Comparison of ENCODE assay signal across 20 cellular contexts in genomic region chr2:523698-524270, GRCh38.
DNase-seq lines count a peak whose midpoint lies in the region; ATAC-seq, FAIRE-seq and TF ChIP-seq lines count a peak whose summit lies in the region.
"Had no signal": no experiment of that assay in that cellular context is flagged by ENCODE, and none has a peak within 500 bp of the region (broad histone marks: within the 10 kb centered on the region; RNA-seq: fewer than 3 reads in every experiment).

No MANE protein-coding gene starts in this region.

- H3K14ac ChIP-seq in neuronal stem cell (ENCODE audit: low read length), result no peak overlapping the region

- no peak overlapping the region for H3K18ac ChIP-seq in neuronal stem cell (ENCODE audit: low read length)

- H2BK15ac ChIP-seq in neuronal stem cell (ENCODE audit: low read length), result no peak overlapping the region

- H3K4ac ChIP-seq in neuronal stem cell (ENCODE audit: low read length), result no peak overlapping the region

- no peak overlapping the region for H4K91ac ChIP-seq in neuronal stem cell (ENCODE audit: low read depth, low read length, poor library complexity)

- no peak for TF ChIP-seq RAD21 in HepG2 (CRISPR knock-in tag; IDR thresholded peaks at IDR 0.05)

- H3K27me3 Mint-ChIP-seq in type B pancreatic cell, result peaks cover 3% of the 10 kb centered on the region

- H3K36me3 Mint-ChIP-seq in type B pancreatic cell, result no peaks in the 10 kb centered on the region
- H3K36me3 Mint-ChIP-seq: CD14-positive monocyte; CD4-positive, alpha-beta memory T cell had no signal

- no peak overlapping the region for H3K23ac ChIP-seq in neuronal stem cell (ENCODE audit: low read depth, low read length, poor library complexity)

- H2AFZ ChIP-seq in HepG2 (ENCODE audit: low read length) (no peak overlapping the region), neuronal stem cell (ENCODE audit: low read length) (no peak overlapping the region)
- H2AFZ ChIP-seq: GM23338 had no signal

- no peaks in the 10 kb centered on the region for H4K20me1 ChIP-seq in HepG2 (ENCODE audit: insufficient read depth, low read length)
- H4K20me1 ChIP-seq: BLaER1 had no signal

- FAIRE-seq in HepG2 (lab: Jason Lieb, UNC) (no peak), pancreas (lab: Jason Lieb, UNC) (no peak)
- FAIRE-seq: H54 had no signal

- H3K9me3 Mint-ChIP-seq in type B pancreatic cell, result peaks cover 7% of the 10 kb centered on the region
- H3K9me3 Mint-ChIP-seq: GM23338 had no signal

- H4K8ac ChIP-seq in neuronal stem cell (ENCODE audit: low read depth, low read length), result no peak overlapping the region

- H2BK12ac ChIP-seq in neuronal stem cell (ENCODE audit: low read length), result no peak overlapping the region

- DNase-seq in HepG2 (ENCODE audit: low spot score) (no peak), right lobe of liver (no peak), esophagus muscularis mucosa (ENCODE audit: extremely low spot score) (peak; percentile 80), neuronal stem cell (ENCODE audit: low spot score) (no peak), type B pancreatic cell (ENCODE audit: extremely low spot score, unreplicated experiment) (no peak), pancreas (no peak)
- DNase-seq: CD4-positive, alpha-beta memory T cell; DMS153; DMS79; GF-D8; HCEC 1CT had no signal

- H3K4me3 Mint-ChIP-seq in type B pancreatic cell, result peak overlapping the region; percentile 34
- H3K4me3 Mint-ChIP-seq: CD14-positive monocyte; CD4-positive, alpha-beta memory T cell; GM23338; IgD-negative memory B cell had no signal

- in situ Hi-C loops in HepG2 (cut with HindIII; ENCODE audit: extremely low pct_ligation_motif_present, low pct_unique_long_range_greater_than_20kb), result no loop called here

- H3K9ac ChIP-seq in HepG2 (ENCODE audit: insufficient read depth, low read depth, low read length), result no peak overlapping the region
- H3K9ac ChIP-seq in neuronal stem cell (ENCODE audit: low read depth, low read length, poor library complexity), result no peak overlapping the region
- H3K9ac ChIP-seq: BLaER1 had no signal

- TF ChIP-seq EP300 in HepG2 (IDR thresholded peaks at IDR 0.05; ENCODE audit: low read depth in 2 of 2, low read length in 2 of 2), result no peak
- no peak for TF ChIP-seq EP300 in HepG2 (CRISPR knock-in tag; IDR thresholded peaks at IDR 0.05; ENCODE audit: borderline replicate concordance)
- TF ChIP-seq EP300 in esophagus muscularis mucosa (IDR thresholded peaks at IDR 0.05), result no peak

- H3K4me1 Mint-ChIP-seq in type B pancreatic cell (ENCODE audit: unreplicated experiment), result peaks cover 7% of the 10 kb centered on the region
- H3K4me1 Mint-ChIP-seq: CD14-positive monocyte; CD4-positive, alpha-beta memory T cell; GM23338; IgD-negative memory B cell had no signal

- no peaks in the 10 kb centered on the region for H3K79me2 ChIP-seq in HepG2 (ENCODE audit: insufficient read depth, low read length)

- H3K27me3 ChIP-seq in HepG2 (ENCODE audit: control insufficient read depth in 1 of 2, insufficient read depth in 2 of 2, low read length in 2 of 2) (peaks cover 0 to 39% of the 10 kb centered on the region in 2 experiments; a peak in 3 of 5 replicates), right lobe of liver (no peaks in the 10 kb centered on the region), esophagus muscularis mucosa (peaks cover 0 to 24% (median 0%) of the 10 kb centered on the region in 4 donors), neuronal stem cell (ENCODE audit: control insufficient read depth in 3 of 3, insufficient read depth in 3 of 3, low read depth in 1 of 3, low read length in 3 of 3) (peaks cover 0 to 10% (median 0%) of the 10 kb centered on the region in 3 experiments), pancreas (no peaks in the 10 kb centered on the region)
- H3K27me3 ChIP-seq: BLaER1 had no signal

- TF ChIP-seq POLR2A in HepG2 (IDR thresholded peaks at IDR 0.05; ENCODE audit: insufficient read depth in 1 of 2, low read depth in 2 of 2, low read length in 2 of 2) (no peak), right lobe of liver (IDR thresholded peaks at IDR 0.05) (no peak), esophagus muscularis mucosa (IDR thresholded peaks at IDR 0.05; ENCODE audit: low read depth) (no peak), GM18505 (IDR thresholded peaks at IDR 0.05; ENCODE audit: borderline replicate concordance, extremely low read depth, insufficient read depth, insufficient read length) (no peak)

- H3K9me3 ChIP-seq in HepG2 (ENCODE audit: low read length) (0 out of 2 replicates have a peak, but pooled peaks cover 4% of the 10 kb centered on the region), right lobe of liver (no peaks in the 10 kb centered on the region), esophagus muscularis mucosa (no peaks in the 10 kb centered on the region), neuronal stem cell (replicated peaks in 1 of 2; ENCODE audit: control insufficient read depth in 2 of 2, insufficient read depth in 1 of 2, low read depth in 1 of 2, low read length in 2 of 2) (peaks cover 4 to 7% of the 10 kb centered on the region in 2 donors), pancreas (no peaks in the 10 kb centered on the region)

- H3K27ac ChIP-seq in HepG2 (ENCODE audit: extremely low read length, insufficient read depth, low read length) (no peak overlapping the region), right lobe of liver (no peak overlapping the region), esophagus muscularis mucosa (replicated peaks in 1 of 4) (no peak overlapping the region), neuronal stem cell (replicated peaks; ENCODE audit: low read length) (no peak overlapping the region), pancreas (no peak overlapping the region)
- H3K27ac ChIP-seq: 22Rv1, BLaER1, HL-60 had no signal

- no peak overlapping the region for H3K4me2 ChIP-seq in HepG2 (ENCODE audit: low read depth, low read length)
- H3K4me2 ChIP-seq in neuronal stem cell (ENCODE audit: insufficient read depth, low read length, poor library complexity, severe bottlenecking), result no peak overlapping the region
- H3K4me2 ChIP-seq: BLaER1, GM23338 had no signal

- H3K36me3 ChIP-seq in HepG2 (replicated peaks in 1 of 2; ENCODE audit: control insufficient read depth in 1 of 2, insufficient read depth in 2 of 2, low read length in 2 of 2) (no peaks in the 10 kb centered on the region), right lobe of liver (no peaks in the 10 kb centered on the region), esophagus muscularis mucosa (no peaks in the 10 kb centered on the region), neuronal stem cell (replicated peaks in 1 of 2; ENCODE audit: control insufficient read depth in 2 of 2, insufficient read depth in 2 of 2, low read length in 2 of 2) (no peaks in the 10 kb centered on the region), pancreas (no peaks in the 10 kb centered on the region)
- H3K36me3 ChIP-seq: BLaER1 had no signal

- H2BK5ac ChIP-seq in neuronal stem cell (ENCODE audit: low read length), result no peak overlapping the region

- H3K27ac Mint-ChIP-seq in type B pancreatic cell, result peak overlapping the region; percentile 90
- H3K27ac Mint-ChIP-seq: CD14-positive monocyte; CD4-positive, alpha-beta memory T cell; GM23338 had no signal

- 20% methylated on average over 12 of the region's 12 CpGs for WGBS in HepG2 (ENCODE audit: low lambda C conversion rate)
- 47% methylated on average over 4 of the region's 12 CpGs for WGBS in right lobe of liver (ENCODE audit: insufficient coverage, low coverage, low lambda C conversion rate, missing lambda C conversion rate)
- 89% methylated on average over 11 of the region's 12 CpGs for WGBS in esophagus muscularis mucosa
- WGBS in neuronal stem cell (ENCODE audit: extremely low coverage in 2 of 2, insufficient read length in 2 of 2, insufficient replicate concordance in 1 of 2), 2 donors, result no CpG with 5 or more reads among the region's 12 CpGs
- WGBS in pancreas, 2 donors, result 64 to 70% methylated on average over 12 of the region's 12 CpGs

- no TSS peak for BruUV-seq in HepG2 (replicated peaks; lab: Mats Ljungman, UMichigan)

- CTCF ChIA-PET in HepG2 (lab: Yijun Ruan, JAX; ENCODE audit: low intra/inter-chr PET ratio, low total read pairs), result no interaction called here

- H3K4me1 ChIP-seq in HepG2 (ENCODE audit: insufficient read depth, low read length), result no peaks in the 10 kb centered on the region
- no peaks in the 10 kb centered on the region for H3K4me1 ChIP-seq in right lobe of liver
- H3K4me1 ChIP-seq in esophagus muscularis mucosa, result no peaks in the 10 kb centered on the region
- peaks cover 7 to 10% of the 10 kb centered on the region in 2 donors for H3K4me1 ChIP-seq in neuronal stem cell (ENCODE audit: control insufficient read depth in 2 of 2, insufficient read depth in 1 of 2, low read depth in 1 of 2, low read length in 2 of 2)
- H3K4me1 ChIP-seq in pancreas, result no peaks in the 10 kb centered on the region

- no peaks in the 10 kb centered on the region for H3K79me1 ChIP-seq in neuronal stem cell (ENCODE audit: low read depth, low read length)

- ATAC-seq in HepG2 (no peak), right lobe of liver (no peak), GM18505 (IDR thresholded peaks at IDR 0.05; ENCODE audit: unreplicated experiment) (no peak), GM21786 (IDR thresholded peaks at IDR 0.05; ENCODE audit: unreplicated experiment) (no peak), pancreas (no peak)
- ATAC-seq: GM23338 had no signal

- no peak overlapping the region for H3K4me3 ChIP-seq in HepG2 (replicated peaks in 1 of 3; ENCODE audit: insufficient read depth in 1 of 3, low read depth in 2 of 3, low read length in 3 of 3)
- H3K4me3 ChIP-seq in right lobe of liver, result no peak overlapping the region
- H3K4me3 ChIP-seq in esophagus muscularis mucosa, result no peak overlapping the region
- peak overlapping the region in 1 of 2 donors; percentile 20 for H3K4me3 ChIP-seq in neuronal stem cell (ENCODE audit: low read length in 2 of 2)
- H3K4me3 ChIP-seq in pancreas, result no peak overlapping the region
- H3K4me3 ChIP-seq: BLaER1, GM23338 had no signal

- POLR2A ChIA-PET in HepG2 (lab: Yijun Ruan, JAX), result no interaction called here

- TF ChIP-seq CTCF in HepG2 (CRISPR knock-in tag; IDR thresholded peaks at IDR 0.05) (no peak), right lobe of liver (IDR thresholded peaks at IDR 0.05) (no peak), esophagus muscularis mucosa (IDR thresholded peaks at IDR 0.05) (no peak), type B pancreatic cell (conservative IDR thresholded peaks at IDR 0.05) (no peak), pancreas (IDR thresholded peaks at IDR 0.05) (no peak)

- intact Hi-C loops in HepG2 (cut with micrococcal nuclease; ENCODE audit: unreplicated experiment), result no loop called here
- intact Hi-C loops in right lobe of liver (cut with DNase I), result no loop called here
- intact Hi-C loops in esophagus muscularis mucosa (cut with DNase I), result no loop called here
- intact Hi-C loops in pancreas (cut with DNase I), result no loop called here

- H2AK5ac ChIP-seq in neuronal stem cell (ENCODE audit: low read depth, low read length), result peak overlapping the region; percentile 22

- no peak overlapping the region for H2BK120ac ChIP-seq in neuronal stem cell (ENCODE audit: low read depth, low read length)

TF ChIP-seq in HepG2, 621 proteins besides CTCF, POLR2A, EP300 and RAD21:
- no peak for TF ChIP-seq ZSCAN21 (CRISPR knock-in tag; IDR thresholded peaks at IDR 0.05; ENCODE audit: borderline replicate concordance)
- TF ChIP-seq MAFF (IDR thresholded peaks at IDR 0.05; ENCODE audit: low read depth, low read length), result peak; percentile 76
- no peak for TF ChIP-seq NCOA2 (CRISPR knock-in tag; IDR thresholded peaks at IDR 0.05)
- TF ChIP-seq MAFK (conservative IDR thresholded peaks at IDR 0.05 in 1 of 2, IDR thresholded peaks at IDR 0.05 in 1 of 2; ENCODE audit: low read length in 2 of 2), result peak; percentile 83 to 89
